In the genomic region with DNA sequence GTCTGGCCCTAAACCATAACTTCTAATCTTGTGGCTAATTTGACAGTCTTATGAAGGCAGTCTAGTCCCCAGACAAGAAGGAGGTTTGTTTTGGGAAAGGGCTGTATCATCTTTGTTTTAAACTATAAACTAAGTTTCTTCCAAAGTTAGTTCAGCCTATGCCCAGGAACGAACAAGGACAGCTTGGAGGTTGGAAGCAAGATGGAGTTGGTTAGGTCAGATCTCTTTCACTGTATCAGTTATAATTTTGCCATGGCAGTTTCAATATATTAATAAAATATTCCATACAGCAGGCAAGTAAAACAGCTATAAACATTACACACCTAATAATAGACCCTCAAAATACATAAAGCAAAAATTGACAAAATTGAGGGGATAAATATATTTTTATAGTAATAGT, we compare ENCODE assay signal across 9 cellular contexts. TPM values are rescaled to one million over a fixed set of nuclear protein-coding genes. Genes with fewer than 3 reads are reported as not detected.
"Had no signal": no experiment of that assay in that cellular context is flagged by ENCODE, and none has a peak within 500 bp of the region (broad histone marks: within the 10 kb centered on the region; RNA-seq: fewer than 3 reads in every experiment).

No MANE protein-coding gene starts in this region.

- H3K4me3 ChIP-seq: GM12878 had no signal

- FAIRE-seq: G401.6, GM12878, GM12891, GM12892, GM18507, GM19239 had no signal

- DNase-seq: GDM1, GF-D8 had no signal

- ATAC-seq: GM12878 had no signal

RNA-seq across cellular contexts. Expression of gene ZNF662, which starts 13.1 kb away (rescaled TPM):
- total RNA-seq: G401, GM12878 had no signal
- polyA plus RNA-seq: GM12878 had no signal

RNA-seq across cellular contexts. Expression of gene CYP8B1, which starts 17.1 kb away (rescaled TPM):
- total RNA-seq: G401 had no signal
- polyA plus RNA-seq: GM12878 had no signal
